In the genomic region with DNA sequence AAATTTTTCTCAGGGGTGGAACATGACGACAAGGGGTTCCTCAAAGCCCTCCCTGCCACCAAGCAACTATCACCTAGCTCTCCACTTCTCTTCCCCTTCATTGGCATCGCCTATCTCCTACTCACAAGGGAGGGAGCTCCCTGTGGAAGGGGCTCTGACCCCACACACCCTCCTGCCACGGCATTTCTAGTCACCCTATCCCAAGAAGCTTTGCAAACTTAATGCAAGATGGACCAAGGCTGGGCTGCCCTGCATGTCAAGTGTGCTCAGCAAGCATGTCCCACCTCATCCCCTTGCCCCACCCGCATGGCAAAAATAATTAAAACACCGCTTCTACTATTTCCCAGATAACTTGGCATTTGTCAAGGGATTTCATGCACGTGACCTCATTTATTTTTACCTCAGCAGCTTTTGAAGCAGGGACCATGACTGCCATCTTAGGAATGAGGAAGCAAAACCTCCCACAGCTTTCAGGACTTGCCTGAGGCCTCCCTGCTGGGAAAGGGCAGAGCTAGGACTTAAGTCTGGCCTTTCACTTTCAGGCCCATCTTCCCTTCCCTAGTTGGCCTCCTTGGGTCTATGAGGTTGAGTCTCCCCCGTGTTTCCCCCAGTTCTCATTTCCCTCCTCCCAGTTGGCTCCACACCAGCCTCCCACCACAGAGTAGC, we compare ENCODE assay signal across 1 cellular context.
TF ChIP-seq lines count a peak whose summit lies in the region.

No MANE protein-coding gene starts in this region.

TF ChIP-seq in IMR-90, 13 proteins besides CTCF, POLR2A, EP300 and RAD21:
- no peak for TF ChIP-seq RFX5 (IDR thresholded peaks at IDR 0.05; ENCODE audit: low read depth, low read length)
- TF ChIP-seq RCOR1 (IDR thresholded peaks at IDR 0.05; ENCODE audit: insufficient replicate concordance, low read length) = no peak
- TF ChIP-seq SMC3 (IDR thresholded peaks at IDR 0.05; ENCODE audit: low read depth, low read length) = no peak
- peak; percentile 88 for TF ChIP-seq BHLHE40 (IDR thresholded peaks at IDR 0.05; ENCODE audit: low read depth, low read length)
- peak; percentile 19; the same call in 1 of the 2 replicates for TF ChIP-seq MAFK (IDR thresholded peaks at IDR 0.05; ENCODE audit: low read depth, low read length)
- no peak for TF ChIP-seq CHD1 (IDR thresholded peaks at IDR 0.05; ENCODE audit: low read depth, low read length)
- TF ChIP-seq, protein P1, sequence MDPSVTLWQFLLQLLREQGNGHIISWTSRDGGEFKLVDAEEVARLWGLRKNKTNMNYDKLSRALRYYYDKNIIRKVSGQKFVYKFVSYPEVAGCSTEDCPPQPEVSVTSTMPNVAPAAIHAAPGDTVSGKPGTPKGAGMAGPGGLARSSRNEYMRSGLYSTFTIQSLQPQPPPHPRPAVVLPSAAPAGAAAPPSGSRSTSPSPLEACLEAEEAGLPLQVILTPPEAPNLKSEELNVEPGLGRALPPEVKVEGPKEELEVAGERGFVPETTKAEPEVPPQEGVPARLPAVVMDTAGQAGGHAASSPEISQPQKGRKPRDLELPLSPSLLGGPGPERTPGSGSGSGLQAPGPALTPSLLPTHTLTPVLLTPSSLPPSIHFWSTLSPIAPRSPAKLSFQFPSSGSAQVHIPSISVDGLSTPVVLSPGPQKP (IDR thresholded peaks at IDR 0.05; ENCODE audit: borderline replicate concordance, low read depth, low read length) = no peak
- TF ChIP-seq MAZ (IDR thresholded peaks at IDR 0.05; ENCODE audit: borderline replicate concordance, low read depth, low read length) = no peak
- no peak for TF ChIP-seq CEBPB (IDR thresholded peaks at IDR 0.05; ENCODE audit: low read depth, low read length)
- TF ChIP-seq, protein P2, sequence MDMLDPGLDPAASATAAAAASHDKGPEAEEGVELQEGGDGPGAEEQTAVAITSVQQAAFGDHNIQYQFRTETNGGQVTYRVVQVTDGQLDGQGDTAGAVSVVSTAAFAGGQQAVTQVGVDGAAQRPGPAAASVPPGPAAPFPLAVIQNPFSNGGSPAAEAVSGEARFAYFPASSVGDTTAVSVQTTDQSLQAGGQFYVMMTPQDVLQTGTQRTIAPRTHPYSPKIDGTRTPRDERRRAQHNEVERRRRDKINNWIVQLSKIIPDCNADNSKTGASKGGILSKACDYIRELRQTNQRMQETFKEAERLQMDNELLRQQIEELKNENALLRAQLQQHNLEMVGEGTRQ (IDR thresholded peaks at IDR 0.05; ENCODE audit: low read depth, low read length) = peak; percentile 64
TF ChIP-seq in IMR-90: peak in this region for 3.
